ENCODE assay signal across 33 cellular contexts in the genomic region with DNA sequence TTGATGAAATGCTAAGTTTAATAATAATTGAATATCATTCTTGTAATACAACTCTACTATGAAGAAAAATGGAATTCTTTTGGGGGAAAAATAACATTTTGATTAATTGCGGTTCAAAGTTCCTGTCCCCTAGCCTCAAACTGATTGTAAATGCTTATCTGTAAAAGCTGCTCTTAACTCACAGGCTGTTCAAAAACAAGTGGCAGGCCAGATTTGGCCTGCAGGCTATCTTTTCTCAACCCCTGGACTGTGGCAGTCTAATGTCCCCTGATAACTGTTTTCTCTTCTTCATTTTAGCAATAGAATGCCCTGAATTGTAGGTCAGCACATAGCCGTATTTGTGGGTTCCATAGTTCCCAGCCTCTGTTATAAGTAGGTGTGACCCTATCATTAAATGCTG. TPM values are rescaled to one million over a fixed set of nuclear protein-coding genes. Genes with fewer than 3 reads are reported as not detected.
"Had no signal": no experiment of that assay in that cellular context is flagged by ENCODE, and none has a peak within 500 bp of the region (broad histone marks: within the 10 kb centered on the region; RNA-seq: fewer than 3 reads in every experiment).

No MANE protein-coding gene starts in this region.

- H3K79me2 ChIP-seq: hepatocyte had no signal

- H3K27me3 Mint-ChIP-seq: effector memory CD8-positive, alpha-beta T cell had no signal

- H3K27me3 ChIP-seq: colonic mucosa, dorsolateral prefrontal cortex, esophagus muscularis mucosa, esophagus squamous epithelium, foreskin keratinocyte, gastrocnemius medialis, gastroesophageal sphincter, heart left ventricle, hepatocyte had no signal

- H3K9me3 ChIP-seq: colonic mucosa had no signal

- H2AFZ ChIP-seq: hepatocyte had no signal

- ATAC-seq: effector memory CD8-positive, alpha-beta T cell; esophagus mucosa; foreskin keratinocyte; gastrocnemius medialis; gastroesophageal sphincter had no signal

- H3K4me2 ChIP-seq: hepatocyte had no signal

- H3K4me3 Mint-ChIP-seq: dendritic cell treated with granulocyte-macrophage colony-stimulating factor and Interleukin-4, amounts not matched to agents 40 ng/mL and 50 ng/mL, for 4 days; effector memory CD8-positive, alpha-beta T cell; endodermal cell had no signal

- H3K27ac Mint-ChIP-seq: dendritic cell treated with granulocyte-macrophage colony-stimulating factor and Interleukin-4, amounts not matched to agents 40 ng/mL and 50 ng/mL, for 4 days; effector memory CD8-positive, alpha-beta T cell; endodermal cell had no signal

- H3K4me1 ChIP-seq: colonic mucosa, esophagus squamous epithelium, foreskin keratinocyte, gastrocnemius medialis had no signal

- H3K36me3 ChIP-seq: colonic mucosa, esophagus muscularis mucosa, esophagus squamous epithelium, gastrocnemius medialis, gastroesophageal sphincter, heart left ventricle had no signal

- FAIRE-seq: endothelial cell of umbilical vein, frontal cortex had no signal

- H3K4me3 ChIP-seq: colonic mucosa, coronary artery, dorsolateral prefrontal cortex, esophagus muscularis mucosa, esophagus squamous epithelium, gastrocnemius medialis, gastroesophageal sphincter, heart left ventricle, hepatocyte had no signal

- DNase-seq: colonic mucosa; cortex of kidney; dermis blood vessel endothelial cell; dorsolateral prefrontal cortex; effector CD4-positive, alpha-beta T cell; effector CD8-positive, alpha-beta T cell; effector memory CD4-positive, alpha-beta T cell; effector memory CD8-positive, alpha-beta T cell; endodermal cell; erythroblast; esophagus squamous epithelium; foreskin fibroblast; foreskin keratinocyte; foreskin melanocyte; gastrocnemius medialis; glutamatergic neuron; head of caudate nucleus; heart left ventricle; hippocampal formation had no signal

- H3K27ac ChIP-seq: colonic mucosa, coronary artery, dorsolateral prefrontal cortex, epithelial cell of prostate, esophagus squamous epithelium, foreskin keratinocyte, gastrocnemius medialis, heart left ventricle, hepatocyte had no signal

RNA-seq across cellular contexts. Expression of a gene that starts 23.5 kb away (rescaled TPM):
- total RNA-seq: colonic mucosa, dermis blood vessel endothelial cell, dermis microvascular lymphatic vessel endothelial cell, endothelial cell of umbilical vein, epithelial cell of proximal tubule, esophagus mucosa, fibroblast of villous mesenchyme, foreskin keratinocyte, frontal cortex, gastrocnemius medialis, glomerular endothelial cell, heart left ventricle had no signal
- polyA plus RNA-seq: endothelial cell of umbilical vein, fibroblast of lung, foreskin keratinocyte, heart left ventricle, hepatocyte had no signal
